In the genomic region with DNA sequence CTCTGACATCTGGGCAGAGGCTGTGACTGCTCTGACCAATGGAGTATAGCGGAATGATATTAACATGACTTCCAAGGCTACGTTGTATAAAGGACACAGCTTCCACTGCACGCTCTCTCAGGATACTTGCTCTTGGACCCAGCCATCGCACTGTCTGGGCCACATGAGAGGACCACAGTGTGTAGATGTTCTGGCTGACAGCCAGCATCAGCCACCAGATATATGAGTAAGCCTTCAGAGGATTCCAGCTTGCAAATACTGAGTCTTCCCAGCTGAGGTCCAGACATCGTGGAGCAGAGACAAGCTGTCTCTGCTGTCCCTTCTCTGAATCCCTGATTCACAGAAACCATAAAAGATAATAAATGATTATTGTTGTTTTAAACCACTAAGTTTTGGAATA, we compare ENCODE assay signal across 1 cellular context.
TF ChIP-seq lines count a peak whose summit lies in the region.

No MANE protein-coding gene starts in this region.

TF ChIP-seq in HEK293, 187 proteins besides CTCF, POLR2A, EP300 and RAD21 (continued from another document):
- TF ChIP-seq, protein P1, sequence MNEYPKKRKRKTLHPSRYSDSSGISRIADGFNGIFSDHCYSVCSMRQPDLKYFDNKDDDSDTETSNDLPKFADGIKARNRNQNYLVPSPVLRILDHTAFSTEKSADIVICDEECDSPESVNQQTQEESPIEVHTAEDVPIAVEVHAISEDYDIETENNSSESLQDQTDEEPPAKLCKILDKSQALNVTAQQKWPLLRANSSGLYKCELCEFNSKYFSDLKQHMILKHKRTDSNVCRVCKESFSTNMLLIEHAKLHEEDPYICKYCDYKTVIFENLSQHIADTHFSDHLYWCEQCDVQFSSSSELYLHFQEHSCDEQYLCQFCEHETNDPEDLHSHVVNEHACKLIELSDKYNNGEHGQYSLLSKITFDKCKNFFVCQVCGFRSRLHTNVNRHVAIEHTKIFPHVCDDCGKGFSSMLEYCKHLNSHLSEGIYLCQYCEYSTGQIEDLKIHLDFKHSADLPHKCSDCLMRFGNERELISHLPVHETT (tag by site-specific recombination; IDR thresholded peaks at IDR 0.05) = no peak
TF ChIP-seq in HEK293: peak in this region for 2.
